10 cellular contexts compared by ENCODE assay signal in genomic region chr1:27887215-27888035, GRCh38. TPM values are rescaled to one million over a fixed set of nuclear protein-coding genes. Genes with fewer than 3 reads are reported as not detected.
DNase-seq lines count a peak whose midpoint lies in the region; ATAC-seq and TF ChIP-seq lines count a peak whose summit lies in the region.
"Had no signal": no experiment of that assay in that cellular context is flagged by ENCODE, and none has a peak within 500 bp of the region (broad histone marks: within the 10 kb centered on the region; RNA-seq: fewer than 3 reads in every experiment).

No MANE protein-coding gene starts in this region.

- in situ Hi-C loops in GM13977 (cut with MboI; ENCODE audit: low pct_unique_long_range_greater_than_20kb, low sequenced_read_pairs, unreplicated experiment), result no loop called here

- peak overlapping the region; percentile 85 to 94 (median 91) for H3K27ac Mint-ChIP-seq in CD4-positive, alpha-beta memory T cell
- peak overlapping the region; percentile 89 for H3K27ac Mint-ChIP-seq in activated CD4-positive, alpha-beta T cell treated with anti-CD3 and anti-CD28 coated beads, Interleukin-2, amount 10 ng/mL, durations not matched to agents 7 days and 5 days

- intact Hi-C loops in CD4-positive, alpha-beta memory T cell (cut with micrococcal nuclease), result loop anchor here (2.0 kb wide), 2 partner anchors 15 to 29 kb away; partner anchors contain the start of gene THEMIS2
- intact Hi-C loops in right lobe of liver (cut with DNase I), result no loop called here

- no peaks in the 10 kb centered on the region for H3K9me3 Mint-ChIP-seq in CD4-positive, alpha-beta memory T cell
- no peaks in the 10 kb centered on the region for H3K9me3 Mint-ChIP-seq in activated CD4-positive, alpha-beta T cell treated with anti-CD3 and anti-CD28 coated beads, Interleukin-2, amount 10 ng/mL, durations not matched to agents 7 days and 5 days

- H3K4me1 Mint-ChIP-seq in CD4-positive, alpha-beta memory T cell, result peaks cover 40 to 96% (median 74%) of the 10 kb centered on the region in 4 donors
- H3K4me1 Mint-ChIP-seq in activated CD4-positive, alpha-beta T cell treated with anti-CD3 and anti-CD28 coated beads, Interleukin-2, amount 10 ng/mL, durations not matched to agents 7 days and 5 days, result peaks cover 62% of the 10 kb centered on the region

- CTCF ChIA-PET in CD4-positive, alpha-beta memory T cell (lab: Charles Lee; ENCODE audit: partially characterized antibody), result interaction anchor here (0.7 kb wide), 1 partner anchor 22 kb away, joined by 4 read pairs; no protein-coding TSS in a partner anchor
- CTCF ChIA-PET in activated CD4-positive, alpha-beta T cell treated with anti-CD3 and anti-CD28 coated beads, Interleukin-2, amount 10 ng/mL, durations not matched to agents 7 days and 5 days (lab: Charles Lee), result interaction anchor here (0.6 to 2.3 kb wide), 6 partner anchors 8 to 467 kb away, joined by 3 to 6 read pairs (median 4); no protein-coding TSS in a partner anchor

- peak overlapping the region in 1 of 2 donors; percentile 16 for H3K4me3 ChIP-seq in CD4-positive, alpha-beta memory T cell (ENCODE audit: low read length in 2 of 2)
- H3K4me3 ChIP-seq in Jurkat, Clone E6-1 (ENCODE audit: low read length), result no peak overlapping the region
- no peak overlapping the region for H3K4me3 ChIP-seq in right lobe of liver

- WGBS in right lobe of liver (ENCODE audit: insufficient coverage, low coverage, low lambda C conversion rate, missing lambda C conversion rate), result 69% methylated on average over 6 of the region's 8 CpGs

- H3K4me3 Mint-ChIP-seq in CD4-positive, alpha-beta memory T cell, result peak overlapping the region; percentile 54 to 89 (median 76)
- H3K4me3 Mint-ChIP-seq in activated CD4-positive, alpha-beta T cell treated with anti-CD3 and anti-CD28 coated beads, Interleukin-2, amount 10 ng/mL, durations not matched to agents 7 days and 5 days, result peak overlapping the region; percentile 54

- peaks cover 42% of the 10 kb centered on the region for H3K36me3 ChIP-seq in CD4-positive, alpha-beta memory T cell (ENCODE audit: insufficient read depth, low read length)
- peaks cover 0 to 28% (median 3%) of the 10 kb centered on the region in 4 donors for H3K36me3 ChIP-seq in right lobe of liver

- H3K27me3 ChIP-seq in CD4-positive, alpha-beta memory T cell (ENCODE audit: insufficient read depth, low read length), result no peaks in the 10 kb centered on the region
- no peaks in the 10 kb centered on the region for H3K27me3 ChIP-seq in right lobe of liver

- ATAC-seq in right lobe of liver (peak in 2 of 4 donors; percentile 9 to 15), HG02852 (IDR thresholded peaks at IDR 0.05; ENCODE audit: unreplicated experiment) (no peak), GM21526 (IDR thresholded peaks at IDR 0.05; ENCODE audit: low FRiP score, unreplicated experiment) (no peak)
- ATAC-seq: HCT116 had no signal

- H3K9me3 ChIP-seq in CD4-positive, alpha-beta memory T cell (ENCODE audit: control insufficient read depth in 1 of 2, low read length in 2 of 2), result no peaks in the 10 kb centered on the region
- H3K9me3 ChIP-seq in right lobe of liver, result no peaks in the 10 kb centered on the region

- TF ChIP-seq CTCF in right lobe of liver (IDR thresholded peaks at IDR 0.05), result no peak
- TF ChIP-seq CTCF in GM13977 (IDR thresholded peaks at IDR 0.05; ENCODE audit: extremely low read depth, insufficient read depth, missing control alignments), result no peak

- POLR2A ChIA-PET in CD4-positive, alpha-beta memory T cell (lab: Charles Lee; ENCODE audit: partially characterized antibody), result interaction anchor here (1.0 to 2.6 kb wide), 3 partner anchors 12 to 18 kb away, joined by 5 to 17 read pairs (median 6); partner anchors contain the start of gene THEMIS2
- POLR2A ChIA-PET in activated CD4-positive, alpha-beta T cell treated with anti-CD3 and anti-CD28 coated beads, Interleukin-2, amount 10 ng/mL, durations not matched to agents 7 days and 5 days (lab: Charles Lee), result no interaction called here

- H3K36me3 Mint-ChIP-seq in CD4-positive, alpha-beta memory T cell, result peaks cover 66 to 78% of the 10 kb centered on the region in 2 donors
- H3K36me3 Mint-ChIP-seq in activated CD4-positive, alpha-beta T cell treated with anti-CD3 and anti-CD28 coated beads, Interleukin-2, amount 10 ng/mL, durations not matched to agents 7 days and 5 days (ENCODE audit: low read depth), result peaks cover 65% of the 10 kb centered on the region

- DNase-seq in CD4-positive, alpha-beta memory T cell, result peak; percentile 46 to 67 (median 64)
- DNase-seq in Jurkat, Clone E6-1 (ENCODE audit: low read depth, low spot score), result peak; percentile 86
- peak; percentile 63 for DNase-seq in activated CD4-positive, alpha-beta T cell treated with anti-CD3 and anti-CD28 coated beads, Interleukin-2, amount 10 ng/mL, durations not matched to agents 7 days and 5 days
- no peak for DNase-seq in right lobe of liver
- DNase-seq in D341Med (ENCODE audit: low spot score), result no peak
- no peak for DNase-seq in GM13977 (ENCODE audit: low spot score)
- DNase-seq: NCI-H1105 had no signal

- peak overlapping the region; percentile 37 for H3K27ac ChIP-seq in CD4-positive, alpha-beta memory T cell (ENCODE audit: low read depth, low read length)
- peak overlapping the region; percentile 1 to 73 (median 33) for H3K27ac ChIP-seq in right lobe of liver

- H3K4me1 ChIP-seq in CD4-positive, alpha-beta memory T cell (ENCODE audit: insufficient read depth, low read length), result peaks cover 73% of the 10 kb centered on the region
- no peaks in the 10 kb centered on the region for H3K4me1 ChIP-seq in right lobe of liver

- TF ChIP-seq POLR2A in right lobe of liver (IDR thresholded peaks at IDR 0.05), result no peak

- no peaks in the 10 kb centered on the region for H3K27me3 Mint-ChIP-seq in CD4-positive, alpha-beta memory T cell
- no peaks in the 10 kb centered on the region for H3K27me3 Mint-ChIP-seq in activated CD4-positive, alpha-beta T cell treated with anti-CD3 and anti-CD28 coated beads, Interleukin-2, amount 10 ng/mL, durations not matched to agents 7 days and 5 days

RNA-seq across cellular contexts. Expression of gene THEMIS2, which starts 15.1 kb away (rescaled TPM):
- total RNA-seq in CD4-positive, alpha-beta memory T cell, result 10 to 100 TPM; 60.5 to 64.8 TPM
- 10 to 100 TPM; 39.3 to 68.5 TPM for polyA plus RNA-seq in CD4-positive, alpha-beta memory T cell
- not detected for polyA plus RNA-seq in Jurkat, Clone E6-1 (2012; ENCODE audit: insufficient read depth, insufficient read length)
- total RNA-seq in activated CD4-positive, alpha-beta T cell treated with anti-CD3 and anti-CD28 coated beads, Interleukin-2, amount 10 ng/mL, durations not matched to agents 7 days and 5 days, result 10 to 100 TPM; 24.3 to 31.1 TPM
- 10 to 100 TPM in 1 of 6 experiments, 1 to 10 TPM in 5; 3.3 to 14.3 (median 7.6) TPM for total RNA-seq in right lobe of liver

RNA-seq across cellular contexts. Expression of gene RPA2, which starts 26.9 kb away (rescaled TPM):
- total RNA-seq in CD4-positive, alpha-beta memory T cell, result 10 to 100 TPM; 60.5 to 66.1 TPM
- polyA plus RNA-seq in CD4-positive, alpha-beta memory T cell, result 100 to 1,000 TPM; 189 to 259 TPM
- 156 TPM for polyA plus RNA-seq in Jurkat, Clone E6-1 (2012; ENCODE audit: insufficient read depth, insufficient read length)
- 10 to 100 TPM; 62.7 to 63.8 TPM for total RNA-seq in activated CD4-positive, alpha-beta T cell treated with anti-CD3 and anti-CD28 coated beads, Interleukin-2, amount 10 ng/mL, durations not matched to agents 7 days and 5 days
- total RNA-seq in right lobe of liver, result 10 to 100 TPM in 5 of 6 experiments, 1 to 10 TPM in 1; 10.0 to 17.6 (median 11.8) TPM

RNA-seq across cellular contexts. Expression of gene SMPDL3B, which starts 47.4 kb away (rescaled TPM):
- total RNA-seq in CD4-positive, alpha-beta memory T cell, result not detected
- not detected for polyA plus RNA-seq in CD4-positive, alpha-beta memory T cell
- 0.57 TPM for polyA plus RNA-seq in Jurkat, Clone E6-1 (2012; ENCODE audit: insufficient read depth, insufficient read length)
- under 1 TPM; 0.20 to 0.21 TPM for total RNA-seq in activated CD4-positive, alpha-beta T cell treated with anti-CD3 and anti-CD28 coated beads, Interleukin-2, amount 10 ng/mL, durations not matched to agents 7 days and 5 days
- total RNA-seq in right lobe of liver, result 1 to 10 TPM in 1 of 6 experiments, under 1 TPM in 3, not detected in 2; 0.14 to 1.1 (median 0.49) TPM

RNA-seq across cellular contexts. Expression of gene PPP1R8, which starts 56.8 kb away (rescaled TPM):
- total RNA-seq in CD4-positive, alpha-beta memory T cell, result 10 to 100 TPM; 40.8 to 45.8 TPM
- 10 to 100 TPM; 27.8 to 39.2 TPM for polyA plus RNA-seq in CD4-positive, alpha-beta memory T cell
- 70.5 TPM for polyA plus RNA-seq in Jurkat, Clone E6-1 (2012; ENCODE audit: insufficient read depth, insufficient read length)
- total RNA-seq in activated CD4-positive, alpha-beta T cell treated with anti-CD3 and anti-CD28 coated beads, Interleukin-2, amount 10 ng/mL, durations not matched to agents 7 days and 5 days, result 10 to 100 TPM; 55.8 to 57.5 TPM
- 10 to 100 TPM; 12.4 to 18.6 (median 13.0) TPM for total RNA-seq in right lobe of liver

Comparison
In these comparisons a context has a peak if more than half of its experiments do, and no peak if none do; other contexts are left out.
1. DNase-seq: peak in CD4-positive, alpha-beta memory T cell (5 of 5), Jurkat, Clone E6-1 (single experiment) and activated CD4-positive, alpha-beta T cell treated with anti-CD3 and anti-CD28 coated beads, Interleukin-2, amount 10 ng/mL, durations not matched to agents 7 days and 5 days (single experiment); none in right lobe of liver (0 of 3), D341Med (single experiment) and GM13977 (single experiment).